In the genomic region with DNA sequence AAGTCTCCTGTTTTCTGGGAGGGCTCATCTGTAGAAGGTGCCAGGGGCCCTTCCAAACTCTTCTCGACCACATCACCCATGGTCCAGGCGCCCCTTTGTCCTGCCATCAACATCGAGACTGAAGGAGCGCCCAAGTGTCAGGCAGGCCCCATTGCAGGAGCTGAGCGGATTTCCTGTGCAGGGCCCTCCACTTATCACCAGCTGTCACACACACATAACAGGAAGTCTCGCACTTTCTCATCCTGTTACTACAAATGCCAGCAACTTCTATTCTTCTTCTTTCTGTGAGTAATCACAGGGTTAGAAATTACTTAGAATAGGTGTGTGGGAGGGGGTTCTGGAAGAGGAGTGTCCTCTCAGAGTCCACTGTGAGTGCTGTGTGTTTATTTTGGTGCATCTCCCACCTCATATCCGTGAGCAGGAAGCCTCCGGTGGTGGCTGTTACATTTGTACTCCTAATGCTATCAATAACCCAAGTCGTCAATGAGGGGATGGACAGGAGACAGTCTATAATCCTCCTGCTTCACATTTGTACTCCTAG, we compare ENCODE assay signal across 8 cellular contexts. TPM values are rescaled to one million over a fixed set of nuclear protein-coding genes. Genes with fewer than 3 reads are reported as not detected.
DNase-seq lines count a peak whose midpoint lies in the region; ATAC-seq, FAIRE-seq and TF ChIP-seq lines count a peak whose summit lies in the region.

TSS of gene KLHL6 (minus strand) at position 166 of the 541 bp plus-strand sequence. CDS start at position 113, 53 bp downstream.

- no peaks in the 10 kb centered on the region for H3K27me3 ChIP-seq in foreskin keratinocyte

- DNase-seq in GM12892 (ENCODE audit: insufficient read length), result peak; percentile 58
- peak; percentile 45 for DNase-seq in OCI-M2 (lab: John Stamatoyannopoulos, UW; ENCODE audit: unreplicated experiment)
- peak; percentile 60 for DNase-seq in activated effector memory CD4-positive, alpha-beta T cell treated with Interleukin-2 at 50 U/mL for 16 hours
- DNase-seq in medulla oblongata (ENCODE audit: extremely low spot score), result peak; percentile 74
- peak; percentile 41 to 76 (median 60) for DNase-seq in stimulated activated naive CD4-positive, alpha-beta T cell (lab: John Stamatoyannopoulos, UW)
- DNase-seq in foreskin keratinocyte, result no peak
- DNase-seq in 8988T, result no peak

- ATAC-seq in HG02759 (IDR thresholded peaks at IDR 0.05; ENCODE audit: unreplicated experiment) (peak; percentile 86), foreskin keratinocyte (no peak)

- no peak for TF ChIP-seq CTCF in foreskin keratinocyte (conservative IDR thresholded peaks at IDR 0.05)

- no peak within 1 kb of the TSS for H3K27ac ChIP-seq in foreskin keratinocyte

- H3K4me1 ChIP-seq in foreskin keratinocyte, result no peaks in the 10 kb centered on the region

- TF ChIP-seq POLR2A in GM12892 (IDR thresholded peaks at IDR 0.05; ENCODE audit: low read depth, low read length), result peak; percentile 80

- FAIRE-seq in GM12892 (lab: Jason Lieb, UNC), result peak; percentile 96

RNA-seq across cellular contexts. Expression of gene KLHL6, which starts in this region (rescaled TPM):
- polyA plus RNA-seq in GM12892 (2012; ENCODE audit: missing spikeins), result 13.2 TPM
- total RNA-seq in foreskin keratinocyte, result 0.03 and 0.11 TPM in 2 replicates
- polyA plus RNA-seq in foreskin keratinocyte, result 0.02 and 0.06 TPM in 2 replicates

Comparison
In these comparisons a context has a peak if more than half of its experiments do, and no peak if none do; other contexts are left out.
1. DNase-seq: peak in GM12892 (single experiment), OCI-M2 (single experiment), activated effector memory CD4-positive, alpha-beta T cell treated with Interleukin-2 at 50 U/mL for 16 hours (single experiment), medulla oblongata (single experiment) and stimulated activated naive CD4-positive, alpha-beta T cell (6 of 6); none in foreskin keratinocyte (0 of 2) and 8988T (single experiment).